In the genomic region with DNA sequence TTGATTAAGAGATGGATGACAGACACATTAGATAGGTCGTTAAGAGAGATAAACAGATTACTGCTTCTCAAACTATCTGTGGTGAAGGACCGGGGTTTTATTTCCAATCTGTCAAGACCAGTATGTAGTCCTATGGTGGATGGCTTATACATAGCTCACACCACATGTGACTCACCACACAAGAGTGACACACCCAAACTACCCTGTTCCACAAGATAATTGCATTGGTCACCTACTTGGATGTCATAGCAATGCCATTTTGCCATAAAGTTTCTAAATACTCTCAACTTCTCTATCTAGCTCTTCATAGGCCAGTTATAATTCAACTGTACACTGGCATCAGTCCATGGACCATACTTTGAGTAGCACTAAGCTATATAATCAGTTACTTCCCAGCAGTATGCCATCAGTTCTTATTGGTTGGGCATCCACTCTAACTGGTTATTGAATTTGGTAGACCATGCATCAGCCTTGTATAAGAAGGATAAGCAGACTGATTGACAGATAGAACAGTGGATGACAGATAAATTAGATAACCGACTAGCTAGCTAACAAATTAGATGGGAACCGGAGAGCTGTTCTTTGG, we compare ENCODE assay signal across 1 cellular context.
A peak's percentile ranks its signal among the peaks of the same experiment; 100 is the strongest.
TF ChIP-seq lines count a peak whose summit lies in the region.

No MANE protein-coding gene starts in this region.

TF ChIP-seq in K562, 482 proteins besides CTCF, POLR2A, EP300 and RAD21 (continues in another document):
- TF ChIP-seq MXI1 (IDR thresholded peaks at IDR 0.05; ENCODE audit: low read depth, low read length) (no peak), MEIS2 (IDR thresholded peaks at IDR 0.05; ENCODE audit: partially characterized antibody) (peak; percentile 40), RFX1 (IDR thresholded peaks at IDR 0.05) (0 out of 2 replicates have a peak, but pooled peaks have one; percentile 22), HNRNPLL (IDR thresholded peaks at IDR 0.05; ENCODE audit: low read depth, low read length, poor library complexity, severe bottlenecking) (no peak), ZNF778 (CRISPR knock-in tag; IDR thresholded peaks at IDR 0.05) (no peak), NR2C2 (CRISPR knock-in tag; IDR thresholded peaks at IDR 0.05) (no peak), NR2C2 (tag; IDR thresholded peaks at IDR 0.05) (no peak), PHF8 (IDR thresholded peaks at IDR 0.05; ENCODE audit: borderline replicate concordance, low read length) (no peak), PTTG1 (tag; IDR thresholded peaks at IDR 0.05; ENCODE audit: low read depth) (no peak), ZBTB5 (IDR thresholded peaks at IDR 0.05) (no peak), SLC30A9 (CRISPR knock-in tag; IDR thresholded peaks at IDR 0.05) (no peak), KLF1 (tag; IDR thresholded peaks at IDR 0.05) (peak; percentile 67; the same call in 1 of the 2 replicates), RBM15 (IDR thresholded peaks at IDR 0.05; ENCODE audit: insufficient read depth, low read length) (no peak), ARID1B (IDR thresholded peaks at IDR 0.05) (peak; percentile 72), CEBPB (tag; IDR thresholded peaks at IDR 0.05) (no peak), NELFE (IDR thresholded peaks at IDR 0.05; ENCODE audit: insufficient read depth, insufficient read length) (no peak), HNRNPK (IDR thresholded peaks at IDR 0.05; ENCODE audit: low read depth, low read length, poor library complexity, severe bottlenecking) (no peak), PKNOX1 (IDR thresholded peaks at IDR 0.05) (peak; percentile 47; the same call in 1 of the 2 replicates), ELF2 (CRISPR knock-in tag; IDR thresholded peaks at IDR 0.05) (no peak), PCBP1 (IDR thresholded peaks at IDR 0.05; ENCODE audit: low read depth, low read length, poor library complexity, severe bottlenecking) (no peak), CREM (IDR thresholded peaks at IDR 0.05; ENCODE audit: low read depth) (peak; percentile 25; the same call in 1 of the 2 replicates), GTF2E2 (tag; IDR thresholded peaks at IDR 0.05) (no peak), TRIM28 (IDR thresholded peaks at IDR 0.05) (no peak), HDAC3 (IDR thresholded peaks at IDR 0.05; ENCODE audit: borderline replicate concordance, partially characterized antibody) (no peak), FOSL1 (tag; conservative IDR thresholded peaks at IDR 0.05) (peak; percentile 97), CXXC5 (CRISPR knock-in tag; IDR thresholded peaks at IDR 0.05) (no peak), ZNF444 (CRISPR knock-in tag; IDR thresholded peaks at IDR 0.05) (no peak), TEAD4 (IDR thresholded peaks at IDR 0.05; ENCODE audit: low read length) (peak; percentile 80), TEAD4 (CRISPR knock-in tag; IDR thresholded peaks at IDR 0.05; ENCODE audit: borderline replicate concordance) (no peak), HDAC8 (tag; IDR thresholded peaks at IDR 0.05) (no peak), ZNF239 (CRISPR knock-in tag; IDR thresholded peaks at IDR 0.05) (no peak), ZBTB1 (CRISPR knock-in tag; IDR thresholded peaks at IDR 0.05; ENCODE audit: borderline replicate concordance, low read depth) (no peak), ARHGAP35 (IDR thresholded peaks at IDR 0.05; ENCODE audit: partially characterized antibody) (no peak), ZC3H8 (IDR thresholded peaks at IDR 0.05) (no peak), XRCC4 (IDR thresholded peaks at IDR 0.05; ENCODE audit: extremely low read depth, insufficient read depth, insufficient read length) (no peak), CREB1 (IDR thresholded peaks at IDR 0.05) (no peak), CREB1 (CRISPR knock-in tag; IDR thresholded peaks at IDR 0.05) (no peak), PTBP1 (IDR thresholded peaks at IDR 0.05; ENCODE audit: low read depth, low read length) (no peak), E2F3 (CRISPR knock-in tag; IDR thresholded peaks at IDR 0.05) (no peak)
- TF ChIP-seq, protein P1, sequence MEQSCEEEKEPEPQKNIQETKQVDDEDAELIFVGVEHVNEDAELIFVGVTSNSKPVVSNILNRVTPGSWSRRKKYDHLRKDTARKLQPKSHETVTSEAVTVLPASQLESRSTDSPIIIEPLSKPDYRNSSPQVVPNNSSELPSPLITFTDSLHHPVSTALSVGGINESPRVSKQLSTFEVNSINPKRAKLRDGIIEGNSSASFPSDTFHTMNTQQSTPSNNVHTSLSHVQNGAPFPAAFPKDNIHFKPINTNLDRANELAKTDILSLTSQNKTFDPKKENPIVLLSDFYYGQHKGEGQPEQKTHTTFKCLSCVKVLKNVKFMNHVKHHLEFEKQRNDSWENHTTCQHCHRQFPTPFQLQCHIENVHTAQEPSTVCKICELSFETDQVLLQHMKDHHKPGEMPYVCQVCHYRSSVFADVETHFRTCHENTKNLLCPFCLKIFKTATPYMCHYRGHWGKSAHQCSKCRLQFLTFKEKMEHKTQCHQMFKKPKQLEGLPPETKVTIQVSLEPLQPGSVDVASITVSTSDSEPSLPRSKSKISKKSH (CRISPR knock-in tag; IDR thresholded peaks at IDR 0.05): no peak
- TF ChIP-seq, protein P2, sequence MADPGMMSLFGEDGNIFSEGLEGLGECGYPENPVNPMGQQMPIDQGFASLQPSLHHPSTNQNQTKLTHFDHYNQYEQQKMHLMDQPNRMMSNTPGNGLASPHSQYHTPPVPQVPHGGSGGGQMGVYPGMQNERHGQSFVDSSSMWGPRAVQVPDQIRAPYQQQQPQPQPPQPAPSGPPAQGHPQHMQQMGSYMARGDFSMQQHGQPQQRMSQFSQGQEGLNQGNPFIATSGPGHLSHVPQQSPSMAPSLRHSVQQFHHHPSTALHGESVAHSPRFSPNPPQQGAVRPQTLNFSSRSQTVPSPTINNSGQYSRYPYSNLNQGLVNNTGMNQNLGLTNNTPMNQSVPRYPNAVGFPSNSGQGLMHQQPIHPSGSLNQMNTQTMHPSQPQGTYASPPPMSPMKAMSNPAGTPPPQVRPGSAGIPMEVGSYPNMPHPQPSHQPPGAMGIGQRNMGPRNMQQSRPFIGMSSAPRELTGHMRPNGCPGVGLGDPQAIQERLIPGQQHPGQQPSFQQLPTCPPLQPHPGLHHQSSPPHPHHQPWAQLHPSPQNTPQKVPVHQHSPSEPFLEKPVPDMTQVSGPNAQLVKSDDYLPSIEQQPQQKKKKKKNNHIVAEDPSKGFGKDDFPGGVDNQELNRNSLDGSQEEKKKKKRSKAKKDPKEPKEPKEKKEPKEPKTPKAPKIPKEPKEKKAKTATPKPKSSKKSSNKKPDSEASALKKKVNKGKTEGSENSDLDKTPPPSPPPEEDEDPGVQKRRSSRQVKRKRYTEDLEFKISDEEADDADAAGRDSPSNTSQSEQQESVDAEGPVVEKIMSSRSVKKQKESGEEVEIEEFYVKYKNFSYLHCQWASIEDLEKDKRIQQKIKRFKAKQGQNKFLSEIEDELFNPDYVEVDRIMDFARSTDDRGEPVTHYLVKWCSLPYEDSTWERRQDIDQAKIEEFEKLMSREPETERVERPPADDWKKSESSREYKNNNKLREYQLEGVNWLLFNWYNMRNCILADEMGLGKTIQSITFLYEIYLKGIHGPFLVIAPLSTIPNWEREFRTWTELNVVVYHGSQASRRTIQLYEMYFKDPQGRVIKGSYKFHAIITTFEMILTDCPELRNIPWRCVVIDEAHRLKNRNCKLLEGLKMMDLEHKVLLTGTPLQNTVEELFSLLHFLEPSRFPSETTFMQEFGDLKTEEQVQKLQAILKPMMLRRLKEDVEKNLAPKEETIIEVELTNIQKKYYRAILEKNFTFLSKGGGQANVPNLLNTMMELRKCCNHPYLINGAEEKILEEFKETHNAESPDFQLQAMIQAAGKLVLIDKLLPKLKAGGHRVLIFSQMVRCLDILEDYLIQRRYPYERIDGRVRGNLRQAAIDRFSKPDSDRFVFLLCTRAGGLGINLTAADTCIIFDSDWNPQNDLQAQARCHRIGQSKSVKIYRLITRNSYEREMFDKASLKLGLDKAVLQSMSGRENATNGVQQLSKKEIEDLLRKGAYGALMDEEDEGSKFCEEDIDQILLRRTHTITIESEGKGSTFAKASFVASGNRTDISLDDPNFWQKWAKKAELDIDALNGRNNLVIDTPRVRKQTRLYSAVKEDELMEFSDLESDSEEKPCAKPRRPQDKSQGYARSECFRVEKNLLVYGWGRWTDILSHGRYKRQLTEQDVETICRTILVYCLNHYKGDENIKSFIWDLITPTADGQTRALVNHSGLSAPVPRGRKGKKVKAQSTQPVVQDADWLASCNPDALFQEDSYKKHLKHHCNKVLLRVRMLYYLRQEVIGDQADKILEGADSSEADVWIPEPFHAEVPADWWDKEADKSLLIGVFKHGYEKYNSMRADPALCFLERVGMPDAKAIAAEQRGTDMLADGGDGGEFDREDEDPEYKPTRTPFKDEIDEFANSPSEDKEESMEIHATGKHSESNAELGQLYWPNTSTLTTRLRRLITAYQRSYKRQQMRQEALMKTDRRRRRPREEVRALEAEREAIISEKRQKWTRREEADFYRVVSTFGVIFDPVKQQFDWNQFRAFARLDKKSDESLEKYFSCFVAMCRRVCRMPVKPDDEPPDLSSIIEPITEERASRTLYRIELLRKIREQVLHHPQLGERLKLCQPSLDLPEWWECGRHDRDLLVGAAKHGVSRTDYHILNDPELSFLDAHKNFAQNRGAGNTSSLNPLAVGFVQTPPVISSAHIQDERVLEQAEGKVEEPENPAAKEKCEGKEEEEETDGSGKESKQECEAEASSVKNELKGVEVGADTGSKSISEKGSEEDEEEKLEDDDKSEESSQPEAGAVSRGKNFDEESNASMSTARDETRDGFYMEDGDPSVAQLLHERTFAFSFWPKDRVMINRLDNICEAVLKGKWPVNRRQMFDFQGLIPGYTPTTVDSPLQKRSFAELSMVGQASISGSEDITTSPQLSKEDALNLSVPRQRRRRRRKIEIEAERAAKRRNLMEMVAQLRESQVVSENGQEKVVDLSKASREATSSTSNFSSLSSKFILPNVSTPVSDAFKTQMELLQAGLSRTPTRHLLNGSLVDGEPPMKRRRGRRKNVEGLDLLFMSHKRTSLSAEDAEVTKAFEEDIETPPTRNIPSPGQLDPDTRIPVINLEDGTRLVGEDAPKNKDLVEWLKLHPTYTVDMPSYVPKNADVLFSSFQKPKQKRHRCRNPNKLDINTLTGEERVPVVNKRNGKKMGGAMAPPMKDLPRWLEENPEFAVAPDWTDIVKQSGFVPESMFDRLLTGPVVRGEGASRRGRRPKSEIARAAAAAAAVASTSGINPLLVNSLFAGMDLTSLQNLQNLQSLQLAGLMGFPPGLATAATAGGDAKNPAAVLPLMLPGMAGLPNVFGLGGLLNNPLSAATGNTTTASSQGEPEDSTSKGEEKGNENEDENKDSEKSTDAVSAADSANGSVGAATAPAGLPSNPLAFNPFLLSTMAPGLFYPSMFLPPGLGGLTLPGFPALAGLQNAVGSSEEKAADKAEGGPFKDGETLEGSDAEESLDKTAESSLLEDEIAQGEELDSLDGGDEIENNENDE (IDR thresholded peaks at IDR 0.05; ENCODE audit: low read depth, low read length): no peak
- TF ChIP-seq, protein P3, sequence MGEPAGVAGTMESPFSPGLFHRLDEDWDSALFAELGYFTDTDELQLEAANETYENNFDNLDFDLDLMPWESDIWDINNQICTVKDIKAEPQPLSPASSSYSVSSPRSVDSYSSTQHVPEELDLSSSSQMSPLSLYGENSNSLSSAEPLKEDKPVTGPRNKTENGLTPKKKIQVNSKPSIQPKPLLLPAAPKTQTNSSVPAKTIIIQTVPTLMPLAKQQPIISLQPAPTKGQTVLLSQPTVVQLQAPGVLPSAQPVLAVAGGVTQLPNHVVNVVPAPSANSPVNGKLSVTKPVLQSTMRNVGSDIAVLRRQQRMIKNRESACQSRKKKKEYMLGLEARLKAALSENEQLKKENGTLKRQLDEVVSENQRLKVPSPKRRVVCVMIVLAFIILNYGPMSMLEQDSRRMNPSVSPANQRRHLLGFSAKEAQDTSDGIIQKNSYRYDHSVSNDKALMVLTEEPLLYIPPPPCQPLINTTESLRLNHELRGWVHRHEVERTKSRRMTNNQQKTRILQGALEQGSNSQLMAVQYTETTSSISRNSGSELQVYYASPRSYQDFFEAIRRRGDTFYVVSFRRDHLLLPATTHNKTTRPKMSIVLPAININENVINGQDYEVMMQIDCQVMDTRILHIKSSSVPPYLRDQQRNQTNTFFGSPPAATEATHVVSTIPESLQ (CRISPR knock-in tag; IDR thresholded peaks at IDR 0.05): no peak
- TF ChIP-seq, protein P4, sequence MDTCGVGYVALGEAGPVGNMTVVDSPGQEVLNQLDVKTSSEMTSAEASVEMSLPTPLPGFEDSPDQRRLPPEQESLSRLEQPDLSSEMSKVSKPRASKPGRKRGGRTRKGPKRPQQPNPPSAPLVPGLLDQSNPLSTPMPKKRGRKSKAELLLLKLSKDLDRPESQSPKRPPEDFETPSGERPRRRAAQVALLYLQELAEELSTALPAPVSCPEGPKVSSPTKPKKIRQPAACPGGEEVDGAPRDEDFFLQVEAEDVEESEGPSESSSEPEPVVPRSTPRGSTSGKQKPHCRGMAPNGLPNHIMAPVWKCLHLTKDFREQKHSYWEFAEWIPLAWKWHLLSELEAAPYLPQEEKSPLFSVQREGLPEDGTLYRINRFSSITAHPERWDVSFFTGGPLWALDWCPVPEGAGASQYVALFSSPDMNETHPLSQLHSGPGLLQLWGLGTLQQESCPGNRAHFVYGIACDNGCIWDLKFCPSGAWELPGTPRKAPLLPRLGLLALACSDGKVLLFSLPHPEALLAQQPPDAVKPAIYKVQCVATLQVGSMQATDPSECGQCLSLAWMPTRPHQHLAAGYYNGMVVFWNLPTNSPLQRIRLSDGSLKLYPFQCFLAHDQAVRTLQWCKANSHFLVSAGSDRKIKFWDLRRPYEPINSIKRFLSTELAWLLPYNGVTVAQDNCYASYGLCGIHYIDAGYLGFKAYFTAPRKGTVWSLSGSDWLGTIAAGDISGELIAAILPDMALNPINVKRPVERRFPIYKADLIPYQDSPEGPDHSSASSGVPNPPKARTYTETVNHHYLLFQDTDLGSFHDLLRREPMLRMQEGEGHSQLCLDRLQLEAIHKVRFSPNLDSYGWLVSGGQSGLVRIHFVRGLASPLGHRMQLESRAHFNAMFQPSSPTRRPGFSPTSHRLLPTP (IDR thresholded peaks at IDR 0.05; ENCODE audit: borderline replicate concordance, extremely low read depth, insufficient read length): no peak
